In genomic region chr7:101626069-101626671, GRCh38 we compare ENCODE assay signal across 1 cellular context.
TF ChIP-seq lines count a peak whose summit lies in the region.

No MANE protein-coding gene starts in this region.

TF ChIP-seq in HepG2, 621 proteins besides CTCF, POLR2A, EP300 and RAD21 (continued from another document):
- TF ChIP-seq CERS6 (CRISPR knock-in tag; IDR thresholded peaks at IDR 0.05) (no peak), KDM3A (CRISPR knock-in tag; IDR thresholded peaks at IDR 0.05; ENCODE audit: low read depth) (no peak), ZHX1 (CRISPR knock-in tag; IDR thresholded peaks at IDR 0.05; ENCODE audit: low read depth) (no peak)
TF ChIP-seq in HepG2: peak in this region for 0.
